Comparison of ENCODE assay signal across 27 cellular contexts in the genomic region with DNA sequence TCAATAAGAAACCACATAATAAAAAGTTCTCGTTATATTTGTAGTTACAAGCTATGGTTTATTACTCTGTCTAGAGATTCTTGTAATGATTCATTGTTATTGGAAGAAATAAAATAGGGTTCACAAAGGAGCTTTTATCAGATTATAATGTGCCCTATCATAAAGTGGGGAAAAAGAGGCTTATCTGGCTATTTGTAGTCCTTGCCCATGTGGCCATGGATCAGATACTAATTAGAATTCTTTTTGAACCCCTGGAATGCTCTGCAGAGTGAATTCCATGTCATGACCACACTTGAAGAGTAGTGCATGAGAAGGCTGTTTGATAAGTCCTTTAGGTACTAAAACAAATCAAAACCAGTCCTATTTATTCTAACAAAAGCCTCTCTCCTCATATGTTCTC.
"Had no signal": no experiment of that assay in that cellular context is flagged by ENCODE, and none has a peak within 500 bp of the region (broad histone marks: within the 10 kb centered on the region; RNA-seq: fewer than 3 reads in every experiment).

No MANE protein-coding gene starts in this region.

- H3K36me3 Mint-ChIP-seq: activated naive CD4-positive, alpha-beta T cell treated with anti-CD3 and anti-CD28 coated beads, Interleukin-2, amount 50 U/mL, for 24 hours; immature natural killer cell; naive thymus-derived CD4-positive, alpha-beta T cell; WTC11 had no signal

- H3K27me3 Mint-ChIP-seq: activated CD8-positive, alpha-beta T cell treated with anti-CD3 and anti-CD28 coated beads for 36 hours; activated naive CD4-positive, alpha-beta T cell treated with anti-CD3 and anti-CD28 coated beads, Interleukin-2, amount 50 U/mL, for 24 hours; activated naive CD8-positive, alpha-beta T cell treated with anti-CD3 and anti-CD28 coated beads, Interleukin-2, amount 50 U/mL, for 24 hours had no signal

- H3K9me3 Mint-ChIP-seq: activated CD8-positive, alpha-beta T cell treated with anti-CD3 and anti-CD28 coated beads for 36 hours; activated naive CD8-positive, alpha-beta T cell treated with anti-CD3 and anti-CD28 coated beads, Interleukin-2, amount 50 U/mL, for 24 hours; activated T-helper 2 cell treated with anti-CD3 and anti-CD28 coated beads, Interferon-gamma antibody, Interleukin-2, Interleukin-4, amounts not matched to agents 10 μg/mL and 5 μg/mL and 100 μg/mL, durations not matched to agents 14 hours and 24 hours and 36 hours; WTC11 had no signal

- H3K4me3 ChIP-seq: body of pancreas, colonic mucosa, gastroesophageal sphincter, right atrium auricular region, testis, transverse colon had no signal

- H3K27me3 ChIP-seq: body of pancreas, colonic mucosa, gastroesophageal sphincter, right atrium auricular region, testis, transverse colon had no signal

- H3K4me1 Mint-ChIP-seq: activated naive CD4-positive, alpha-beta T cell treated with anti-CD3 and anti-CD28 coated beads, Interleukin-2, amount 50 U/mL, for 24 hours; activated naive CD8-positive, alpha-beta T cell treated with anti-CD3 and anti-CD28 coated beads, Interleukin-2, amount 50 U/mL, for 24 hours; immature natural killer cell had no signal

- ATAC-seq: activated CD8-positive, alpha-beta T cell treated with anti-CD3 and anti-CD28 coated beads for 36 hours; activated naive CD8-positive, alpha-beta T cell treated with anti-CD3 and anti-CD28 coated beads, Interleukin-2, amount 50 U/mL, for 24 hours; body of pancreas; gastroesophageal sphincter; left colon; naive thymus-derived CD4-positive, alpha-beta T cell; WTC11 had no signal

- H3K36me3 ChIP-seq: colonic mucosa, gastroesophageal sphincter, right atrium auricular region, transverse colon had no signal

- H3K9me3 ChIP-seq: body of pancreas, colonic mucosa, gastroesophageal sphincter, right atrium auricular region, testis, transverse colon had no signal

- H3K4me3 Mint-ChIP-seq: activated CD8-positive, alpha-beta T cell treated with anti-CD3 and anti-CD28 coated beads for 36 hours; activated naive CD4-positive, alpha-beta T cell treated with anti-CD3 and anti-CD28 coated beads, Interleukin-2, amount 50 U/mL, for 24 hours; activated naive CD8-positive, alpha-beta T cell treated with anti-CD3 and anti-CD28 coated beads, Interleukin-2, amount 50 U/mL, for 24 hours; immature natural killer cell; naive thymus-derived CD4-positive, alpha-beta T cell; WTC11 had no signal

- H3K27ac ChIP-seq: body of pancreas, colonic mucosa, gastroesophageal sphincter, right atrium auricular region, testis, transverse colon had no signal

- DNase-seq: activated CD4-positive, alpha-beta T cell treated with anti-CD3 and anti-CD28 coated beads, Interleukin-2, amount 50 U/mL, for 1 hour; activated CD8-positive, alpha-beta T cell treated with anti-CD3 and anti-CD28 coated beads for 36 hours; activated naive CD8-positive, alpha-beta T cell treated with anti-CD3 and anti-CD28 coated beads, Interleukin-2, amount 50 U/mL, for 24 hours; activated T-cell treated with anti-CD3 and anti-CD28 coated beads, Interleukin-2, amount 50 U/mL, for 48 hours; amygdala; body of pancreas; cerebellar nuclear complex; colonic mucosa; effector CD8-positive, alpha-beta T cell; head of caudate nucleus; hypothalamus; immature natural killer cell; kidney; left colon; midbrain; naive thymus-derived CD4-positive, alpha-beta T cell; nucleus accumbens; stimulated activated CD4-positive, alpha-beta T cell treated with anti-CD3 and anti-CD28 coated beads, Interleukin-15, amount 100 ng/mL, for 24 hours; stimulated activated naive CD4-positive, alpha-beta T cell treated with Interleukin-2 at 50 U/mL for 16 hours; T-helper 2 cell; testis; transverse colon had no signal

- H3K4me1 ChIP-seq: body of pancreas, colonic mucosa, gastroesophageal sphincter, right atrium auricular region, testis, transverse colon had no signal
